In genomic region chr15:90729266-90729665, GRCh38 we compare ENCODE assay signal across 1 cellular context.
TF ChIP-seq lines count a peak whose summit lies in the region.

No MANE protein-coding gene starts in this region.

TF ChIP-seq in K562, 482 proteins besides CTCF, POLR2A, EP300 and RAD21 (continued from another document):
- no peak for TF ChIP-seq ZMIZ1 (IDR thresholded peaks at IDR 0.05; ENCODE audit: low read depth in 2 of 2, low read length in 2 of 2)
- TF ChIP-seq MYBL2 (IDR thresholded peaks at IDR 0.05; ENCODE audit: low read depth) = no peak
- no peak for TF ChIP-seq MYBL2 (CRISPR knock-in tag; IDR thresholded peaks at IDR 0.05; ENCODE audit: borderline replicate concordance)
- TF ChIP-seq TBP (optimal IDR thresholded peaks at IDR 0.05; ENCODE audit: low read depth, low read length) = no peak
- no peak for TF ChIP-seq BDP1 (IDR thresholded peaks at IDR 0.05; ENCODE audit: insufficient read depth, insufficient read length)
